In genomic region chr20:50295762-50296449, GRCh38 we compare ENCODE assay signal across 11 cellular contexts.
DNase-seq lines count a peak whose midpoint lies in the region; ATAC-seq and TF ChIP-seq lines count a peak whose summit lies in the region.
"Had no signal": no experiment of that assay in that cellular context is flagged by ENCODE, and none has a peak within 500 bp of the region (broad histone marks: within the 10 kb centered on the region; RNA-seq: fewer than 3 reads in every experiment).

No MANE protein-coding gene starts in this region.

- H3K4me1 Mint-ChIP-seq in stimulated activated memory B cell treated with anti-CD40 and anti-IgM and Interleukin-4, amounts not matched to agents 10 μg/mL and 1 μg/mL and 100 μg/mL, for 72 hours, result peaks cover 24% of the 10 kb centered on the region
- H3K4me1 Mint-ChIP-seq in activated naive CD8-positive, alpha-beta T cell treated with anti-CD3 and anti-CD28 coated beads, Interleukin-2, amount 50 U/mL, for 24 hours, result peaks cover 18% of the 10 kb centered on the region

- TF ChIP-seq EP300 in esophagus muscularis mucosa (IDR thresholded peaks at IDR 0.05), result no peak

- no peak overlapping the region for H3K4me3 Mint-ChIP-seq in stimulated activated memory B cell treated with anti-CD40 and anti-IgM and Interleukin-4, amounts not matched to agents 10 μg/mL and 1 μg/mL and 100 μg/mL, for 72 hours
- no peak overlapping the region for H3K4me3 Mint-ChIP-seq in activated naive CD8-positive, alpha-beta T cell treated with anti-CD3 and anti-CD28 coated beads, Interleukin-2, amount 50 U/mL, for 24 hours
- H3K4me3 Mint-ChIP-seq: activated CD4-positive, alpha-beta T cell treated with anti-CD3 and anti-CD28 coated beads, Interleukin-2, amount 10 ng/mL, durations not matched to agents 7 days and 5 days; nephron had no signal

- H3K4me3 ChIP-seq in esophagus muscularis mucosa (no peak overlapping the region), colonic mucosa (no peak overlapping the region)

- ATAC-seq in stimulated activated memory B cell treated with anti-CD40 and anti-IgM and Interleukin-4, amounts not matched to agents 10 μg/mL and 1 μg/mL and 100 μg/mL, for 72 hours, result peak; percentile 13
- ATAC-seq in activated naive CD8-positive, alpha-beta T cell treated with anti-CD3 and anti-CD28 coated beads, Interleukin-2, amount 50 U/mL, for 24 hours, result no peak
- ATAC-seq in GM21526 (IDR thresholded peaks at IDR 0.05; ENCODE audit: low FRiP score, unreplicated experiment), result no peak

- TF ChIP-seq POLR2A in esophagus muscularis mucosa (IDR thresholded peaks at IDR 0.05; ENCODE audit: low read depth), result no peak

- DNase-seq in NCI-H1436 (lab: John Stamatoyannopoulos, UW), result peak; percentile 74
- no peak for DNase-seq in NCI-H1436 treated with DMSO at 0.1 percent for 48 hours (lab: John Stamatoyannopoulos, UW)
- peak; percentile 32 for DNase-seq in NCI-H2029 treated with DMSO at 0.1 percent for 48 hours (lab: John Stamatoyannopoulos, UW)
- no peak for DNase-seq in esophagus muscularis mucosa (ENCODE audit: extremely low spot score)
- DNase-seq in activated naive CD8-positive, alpha-beta T cell treated with anti-CD3 and anti-CD28 coated beads, Interleukin-2, amount 50 U/mL, for 24 hours, result no peak
- DNase-seq in colonic mucosa, result no peak
- DNase-seq: activated CD4-positive, alpha-beta T cell treated with anti-CD3 and anti-CD28 coated beads, Interleukin-2, amount 10 ng/mL, durations not matched to agents 7 days and 5 days; activated naive CD4-positive, alpha-beta T cell had no signal

- H3K36me3 ChIP-seq in esophagus muscularis mucosa (no peaks in the 10 kb centered on the region), colonic mucosa (no peaks in the 10 kb centered on the region)

- H3K27ac ChIP-seq in esophagus muscularis mucosa (replicated peaks in 1 of 4) (peak overlapping the region; percentile 57 to 77 (median 71)), colonic mucosa (no peak overlapping the region)

- H3K4me1 ChIP-seq in esophagus muscularis mucosa, result peaks cover 19 to 48% (median 42%) of the 10 kb centered on the region in 4 donors
- H3K4me1 ChIP-seq in colonic mucosa, result peaks cover 5% of the 10 kb centered on the region

- no peaks in the 10 kb centered on the region for H3K36me3 Mint-ChIP-seq in stimulated activated memory B cell treated with anti-CD40 and anti-IgM and Interleukin-4, amounts not matched to agents 10 μg/mL and 1 μg/mL and 100 μg/mL, for 72 hours
- no peaks in the 10 kb centered on the region for H3K36me3 Mint-ChIP-seq in activated naive CD8-positive, alpha-beta T cell treated with anti-CD3 and anti-CD28 coated beads, Interleukin-2, amount 50 U/mL, for 24 hours (ENCODE audit: low read depth)

- H3K9me3 ChIP-seq in esophagus muscularis mucosa (no peaks in the 10 kb centered on the region), colonic mucosa (no peaks in the 10 kb centered on the region)

- H3K27me3 ChIP-seq in esophagus muscularis mucosa (no peaks in the 10 kb centered on the region), colonic mucosa (no peaks in the 10 kb centered on the region)

- 80% methylated on average over 18 of the region's 20 CpGs for WGBS in esophagus muscularis mucosa

- H3K27me3 Mint-ChIP-seq in stimulated activated memory B cell treated with anti-CD40 and anti-IgM and Interleukin-4, amounts not matched to agents 10 μg/mL and 1 μg/mL and 100 μg/mL, for 72 hours, result peaks cover 53% of the 10 kb centered on the region
- peaks cover 9% of the 10 kb centered on the region for H3K27me3 Mint-ChIP-seq in activated naive CD8-positive, alpha-beta T cell treated with anti-CD3 and anti-CD28 coated beads, Interleukin-2, amount 50 U/mL, for 24 hours

- TF ChIP-seq CTCF in esophagus muscularis mucosa (IDR thresholded peaks at IDR 0.05) (no peak), colonic mucosa (IDR thresholded peaks at IDR 0.05) (no peak)

- intact Hi-C loops in esophagus muscularis mucosa (cut with DNase I), result no loop called here
- intact Hi-C loops in colonic mucosa (cut with DNase I), result no loop called here

- no peak overlapping the region for H3K27ac Mint-ChIP-seq in stimulated activated memory B cell treated with anti-CD40 and anti-IgM and Interleukin-4, amounts not matched to agents 10 μg/mL and 1 μg/mL and 100 μg/mL, for 72 hours
- no peak overlapping the region for H3K27ac Mint-ChIP-seq in activated naive CD8-positive, alpha-beta T cell treated with anti-CD3 and anti-CD28 coated beads, Interleukin-2, amount 50 U/mL, for 24 hours

- H3K9me3 Mint-ChIP-seq in stimulated activated memory B cell treated with anti-CD40 and anti-IgM and Interleukin-4, amounts not matched to agents 10 μg/mL and 1 μg/mL and 100 μg/mL, for 72 hours, result no peaks in the 10 kb centered on the region
- no peaks in the 10 kb centered on the region for H3K9me3 Mint-ChIP-seq in activated naive CD8-positive, alpha-beta T cell treated with anti-CD3 and anti-CD28 coated beads, Interleukin-2, amount 50 U/mL, for 24 hours
- H3K9me3 Mint-ChIP-seq: activated CD4-positive, alpha-beta T cell treated with anti-CD3 and anti-CD28 coated beads, Interleukin-2, amount 10 ng/mL, durations not matched to agents 7 days and 5 days; nephron had no signal

- no peak overlapping the region for H3K9ac ChIP-seq in colonic mucosa (ENCODE audit: low read depth in 2 of 2, low read length in 2 of 2)

Comparison
In these comparisons a context has a peak if more than half of its experiments do, and no peak if none do; other contexts are left out.
1. DNase-seq: peak in NCI-H1436 (single experiment) and NCI-H2029 treated with DMSO at 0.1 percent for 48 hours (single experiment); none in NCI-H1436 treated with DMSO at 0.1 percent for 48 hours (single experiment), esophagus muscularis mucosa (single experiment), activated naive CD8-positive, alpha-beta T cell treated with anti-CD3 and anti-CD28 coated beads, Interleukin-2, amount 50 U/mL, for 24 hours (single experiment) and colonic mucosa (single experiment).